In the genomic region with DNA sequence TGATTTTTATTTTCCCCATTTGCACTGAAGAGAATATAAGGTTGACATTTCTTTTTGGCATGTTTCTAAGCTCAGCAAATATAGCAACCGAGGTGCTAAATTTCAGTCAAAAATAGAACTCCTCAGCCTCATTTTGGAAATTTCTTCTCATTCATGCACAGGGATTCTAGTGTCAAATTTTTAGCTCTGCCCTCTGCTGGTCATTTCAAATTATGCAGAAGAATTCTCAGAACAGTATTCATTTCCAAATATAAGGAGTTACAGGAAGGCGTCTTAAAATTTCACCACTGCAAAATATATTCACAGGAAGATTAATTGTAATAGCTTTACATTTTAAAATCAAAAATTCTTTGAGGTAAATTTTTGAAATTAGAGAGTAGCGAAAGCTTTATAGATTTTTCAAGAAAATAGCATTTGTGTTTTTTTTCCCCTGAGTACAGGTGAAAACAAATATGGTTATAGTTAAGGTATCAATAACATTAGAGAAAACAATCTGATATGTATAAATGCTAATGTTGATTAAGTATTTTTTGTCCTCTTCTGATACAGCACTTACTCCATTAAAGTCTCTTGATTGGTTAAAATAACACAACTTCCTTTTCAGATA, we compare ENCODE assay signal across 7 cellular contexts. TPM values are rescaled to one million over a fixed set of nuclear protein-coding genes. Genes with fewer than 3 reads are reported as not detected.
A peak's percentile ranks its signal among the peaks of the same experiment; 100 is the strongest.
DNase-seq lines count a peak whose midpoint lies in the region; ATAC-seq and TF ChIP-seq lines count a peak whose summit lies in the region.

No MANE protein-coding gene starts in this region.

- no peaks in the 10 kb centered on the region for H3K9me3 ChIP-seq in colonic mucosa

- H3K4me3 ChIP-seq in colonic mucosa: no peak overlapping the region

- no peaks in the 10 kb centered on the region for H3K27me3 ChIP-seq in colonic mucosa

- no peaks in the 10 kb centered on the region for H3K4me1 Mint-ChIP-seq in neural crest cell

- H3K9me3 Mint-ChIP-seq in neural crest cell: no peaks in the 10 kb centered on the region

- POLR2A ChIA-PET in GM10248 (lab: Yijun Ruan, JAX): no interaction called here

- ATAC-seq in HG02678 (IDR thresholded peaks at IDR 0.05; ENCODE audit: unreplicated experiment): peak; percentile 62
- ATAC-seq in left colon: no peak

- no peak overlapping the region for H3K27ac Mint-ChIP-seq in neural crest cell (ENCODE audit: unreplicated experiment)

- CTCF ChIA-PET in GM10248 (lab: Yijun Ruan, JAX): interaction anchor here (0.9 to 3.4 kb wide), 17 partner anchors 9 to 900 kb away, joined by 3 to 27 read pairs (median 5); no protein-coding TSS in a partner anchor

- no peaks in the 10 kb centered on the region for H3K27me3 Mint-ChIP-seq in neural crest cell (ENCODE audit: low read depth)

- DNase-seq in GM10248 (ENCODE audit: extremely low spot score): no peak
- peak; percentile 72 for DNase-seq in NCI-H82 (lab: John Stamatoyannopoulos, UW)
- peak; percentile 27 for DNase-seq in colonic mucosa
- peak; percentile 12 for DNase-seq in neural crest cell (ENCODE audit: low read depth, low spot score)
- no peak for DNase-seq in stimulated activated CD4-positive, alpha-beta T cell treated with anti-CD3 and anti-CD28 coated beads, Interleukin-15, amount 100 ng/mL, for 24 hours
- no peak for DNase-seq in left colon

- TF ChIP-seq CTCF in GM10248 (IDR thresholded peaks at IDR 0.05; ENCODE audit: control extremely low read depth, extremely low read depth, low read depth, missing control alignments) (peak; percentile 67), colonic mucosa (IDR thresholded peaks at IDR 0.05) (peak; percentile 51), neural crest cell (conservative IDR thresholded peaks at IDR 0.05) (peak; percentile 87)

- no peak overlapping the region for H3K27ac ChIP-seq in colonic mucosa

- no peak overlapping the region for H3K4me3 Mint-ChIP-seq in neural crest cell

- H3K9ac ChIP-seq in colonic mucosa (ENCODE audit: low read depth in 2 of 2, low read length in 2 of 2): no peak overlapping the region

- intact Hi-C loops in colonic mucosa (cut with DNase I): loop anchor here (5.0 kb wide), 1 partner anchor 122 kb away; no protein-coding TSS in a partner anchor
- intact Hi-C loops in left colon (cut with DNase I, micrococcal nuclease): loop anchor here in 1 of 2 donors (10.0 kb wide), 1 partner anchor 125 kb away; no protein-coding TSS in a partner anchor

- no peaks in the 10 kb centered on the region for H3K4me1 ChIP-seq in colonic mucosa

- H3K36me3 Mint-ChIP-seq in neural crest cell (ENCODE audit: low read depth): no peaks in the 10 kb centered on the region

- H3K36me3 ChIP-seq in colonic mucosa: no peaks in the 10 kb centered on the region

RNA-seq across cellular contexts. Expression of gene FMN2, which starts 57.9 kb away (rescaled TPM):
- 1 to 10 TPM in 1 of 2 donors, under 1 TPM in 1; 0.62 to 3.0 TPM for total RNA-seq in colonic mucosa
- 13.2 and 16.6 TPM in 2 replicates for total RNA-seq in neural crest cell
- 1 to 10 TPM; 2.6 to 3.0 TPM for total RNA-seq in left colon

Comparison
In these comparisons a context has a peak if more than half of its experiments do, and no peak if none do; other contexts are left out.
1. DNase-seq: peak in NCI-H82 (single experiment), colonic mucosa (single experiment) and neural crest cell (single experiment); none in GM10248 (single experiment), stimulated activated CD4-positive, alpha-beta T cell treated with anti-CD3 and anti-CD28 coated beads, Interleukin-15, amount 100 ng/mL, for 24 hours (single experiment) and left colon (0 of 2).
2. Peak in every context shown above with its lines, with median percentiles within 50 percentile points of each other: CTCF ChIP-seq.